In genomic region chr12:563899-564298, GRCh38 we compare ENCODE assay signal across 16 cellular contexts.
DNase-seq lines count a peak whose midpoint lies in the region; ATAC-seq and TF ChIP-seq lines count a peak whose summit lies in the region.
"Had no signal": no experiment of that assay in that cellular context is flagged by ENCODE, and none has a peak within 500 bp of the region (broad histone marks: within the 10 kb centered on the region; RNA-seq: fewer than 3 reads in every experiment).

No MANE protein-coding gene starts in this region.

- peak overlapping the region; percentile 97 for H3K27ac Mint-ChIP-seq in activated naive CD8-positive, alpha-beta T cell treated with anti-CD3 and anti-CD28 coated beads, Interleukin-2, amount 10 ng/mL, durations not matched to agents 7 days and 5 days
- H3K27ac Mint-ChIP-seq: mesothelial cell of epicardium, WTC11 had no signal

- peak overlapping the region; percentile 81 for H3K9ac ChIP-seq in Loucy (ENCODE audit: low read depth, low read length, poor library complexity, severe bottlenecking)

- peaks cover 19% of the 10 kb centered on the region; the same call in 1 of the 2 replicates for H3K79me2 ChIP-seq in Loucy (ENCODE audit: insufficient read depth, low read length)

- no peak for TF ChIP-seq CTCF in Loucy (conservative IDR thresholded peaks at IDR 0.05; ENCODE audit: low read length)
- no peak for TF ChIP-seq CTCF in spleen (IDR thresholded peaks at IDR 0.05 in 8 of 11, conservative IDR thresholded peaks at IDR 0.05 in 3 of 11)

- H3K9me3 ChIP-seq in Loucy (ENCODE audit: insufficient read depth, low read depth, low read length) (no peaks in the 10 kb centered on the region), spleen (no peaks in the 10 kb centered on the region)
- H3K9me3 ChIP-seq: SJSA1, tibial nerve had no signal

- H3K4me1 ChIP-seq in Loucy (ENCODE audit: insufficient read depth, low read length, poor library complexity, severe bottlenecking) (peaks cover 69% of the 10 kb centered on the region), spleen (peaks cover 11 to 61% (median 36%) of the 10 kb centered on the region in 6 donors)
- H3K4me1 ChIP-seq: SJSA1 had no signal

- H3K36me3 ChIP-seq in Loucy (ENCODE audit: insufficient read depth, low read length), result no peaks in the 10 kb centered on the region
- peaks cover 0 to 14% (median 0%) of the 10 kb centered on the region in 6 donors for H3K36me3 ChIP-seq in spleen
- H3K36me3 ChIP-seq: SJSA1 had no signal

- H3K9me2 ChIP-seq in Loucy (replicated peaks; ENCODE audit: low read depth, low read length), result no peaks in the 10 kb centered on the region

- H3K4me1 Mint-ChIP-seq in activated T-cell treated with anti-CD3 and anti-CD28 coated beads, Interleukin-2, amount 50 U/mL, for 4 hours (ENCODE audit: low read depth), result peaks cover 66% of the 10 kb centered on the region
- peaks cover 56% of the 10 kb centered on the region for H3K4me1 Mint-ChIP-seq in activated naive CD8-positive, alpha-beta T cell treated with anti-CD3 and anti-CD28 coated beads, Interleukin-2, amount 10 ng/mL, durations not matched to agents 7 days and 5 days
- H3K4me1 Mint-ChIP-seq: mesothelial cell of epicardium, WTC11 had no signal

- peaks cover 4% of the 10 kb centered on the region; the same call in 1 of the 2 replicates for H3F3A ChIP-seq in Loucy (ENCODE audit: low read depth)

- H3K27me3 ChIP-seq in Loucy (ENCODE audit: insufficient read depth, low read length, poor library complexity, severe bottlenecking) (no peaks in the 10 kb centered on the region), spleen (replicated peaks in 1 of 7) (peaks cover 0 to 7% (median 0%) of the 10 kb centered on the region in 7 donors)
- H3K27me3 ChIP-seq: tibial nerve had no signal

- peak overlapping the region; percentile 72 for H3K4me3 ChIP-seq in Loucy (ENCODE audit: low read length, poor library complexity, severe bottlenecking)
- H3K4me3 ChIP-seq in spleen, result peak overlapping the region in 1 of 8 donors; percentile 60
- H3K4me3 ChIP-seq: SJSA1 had no signal

- ATAC-seq in activated T-cell treated with anti-CD3 and anti-CD28 coated beads, Interleukin-2, amount 50 U/mL, for 4 hours, result peak; percentile 4 to 11
- peak; percentile 11 for ATAC-seq in activated naive CD8-positive, alpha-beta T cell treated with anti-CD3 and anti-CD28 coated beads, Interleukin-2, amount 10 ng/mL, durations not matched to agents 7 days and 5 days (ENCODE audit: low read depth)
- no peak for ATAC-seq in GM18505 (IDR thresholded peaks at IDR 0.05; ENCODE audit: unreplicated experiment)
- ATAC-seq: HCT116, WTC11 had no signal

- peak overlapping the region; percentile 32; the same call in 1 of the 2 replicates for H2AFZ ChIP-seq in Loucy (ENCODE audit: low read length)

- no peaks in the 10 kb centered on the region for H3K9me3 Mint-ChIP-seq in activated T-cell treated with anti-CD3 and anti-CD28 coated beads, Interleukin-2, amount 50 U/mL, for 4 hours
- no peaks in the 10 kb centered on the region for H3K9me3 Mint-ChIP-seq in activated naive CD8-positive, alpha-beta T cell treated with anti-CD3 and anti-CD28 coated beads, Interleukin-2, amount 10 ng/mL, durations not matched to agents 7 days and 5 days
- H3K9me3 Mint-ChIP-seq: mesothelial cell of epicardium, WTC11 had no signal

- no peak for DNase-seq in activated T-cell treated with anti-CD3 and anti-CD28 coated beads, Interleukin-2, amount 50 U/mL, for 4 hours
- DNase-seq in activated T-cell treated with anti-CD3 and anti-CD28 coated beads, Interleukin-2, amount 50 U/mL, for 1 hour, result no peak
- no peak for DNase-seq in activated naive CD8-positive, alpha-beta T cell treated with anti-CD3 and anti-CD28 coated beads, Interleukin-2, amount 10 ng/mL, durations not matched to agents 7 days and 5 days
- DNase-seq in spleen, result no peak
- no peak for DNase-seq in kidney glomerular epithelial cell (lab: John Stamatoyannopoulos, UW)
- no peak for DNase-seq in SKM-1 (lab: John Stamatoyannopoulos, UW; ENCODE audit: unreplicated experiment)
- DNase-seq: DMS153, NCI-H2081, NCI-H774 had no signal

- peak overlapping the region; percentile 38 to 89 (median 70) for H3K27ac ChIP-seq in spleen
- H3K27ac ChIP-seq: SJSA1 had no signal

- H4K20me1 ChIP-seq in Loucy (ENCODE audit: insufficient read depth, low read length, poor library complexity, severe bottlenecking), result no peaks in the 10 kb centered on the region

- POLR2A ChIA-PET in activated naive CD8-positive, alpha-beta T cell treated with anti-CD3 and anti-CD28 coated beads, Interleukin-2, amount 10 ng/mL, durations not matched to agents 7 days and 5 days (lab: Charles Lee), result interaction anchor here (0.9 to 1.8 kb wide), 7 partner anchors 8 to 385 kb away, joined by 3 to 6 read pairs (median 4); partner anchors contain the start of genes RAD52 and WNK1

- H3K27me3 Mint-ChIP-seq in activated T-cell treated with anti-CD3 and anti-CD28 coated beads, Interleukin-2, amount 50 U/mL, for 4 hours (ENCODE audit: low read depth), result no peaks in the 10 kb centered on the region
- H3K27me3 Mint-ChIP-seq in activated naive CD8-positive, alpha-beta T cell treated with anti-CD3 and anti-CD28 coated beads, Interleukin-2, amount 10 ng/mL, durations not matched to agents 7 days and 5 days, result no peaks in the 10 kb centered on the region

- H3K36me3 Mint-ChIP-seq in activated T-cell treated with anti-CD3 and anti-CD28 coated beads, Interleukin-2, amount 50 U/mL, for 4 hours (ENCODE audit: insufficient read depth), result no peaks in the 10 kb centered on the region
- H3K36me3 Mint-ChIP-seq in activated naive CD8-positive, alpha-beta T cell treated with anti-CD3 and anti-CD28 coated beads, Interleukin-2, amount 10 ng/mL, durations not matched to agents 7 days and 5 days, result peaks cover 8% of the 10 kb centered on the region
- H3K36me3 Mint-ChIP-seq: mesothelial cell of epicardium, WTC11 had no signal

- H3K4me3 Mint-ChIP-seq in activated T-cell treated with anti-CD3 and anti-CD28 coated beads, Interleukin-2, amount 50 U/mL, for 4 hours, result peak overlapping the region; percentile 78
- peak overlapping the region; percentile 86 for H3K4me3 Mint-ChIP-seq in activated naive CD8-positive, alpha-beta T cell treated with anti-CD3 and anti-CD28 coated beads, Interleukin-2, amount 10 ng/mL, durations not matched to agents 7 days and 5 days
- H3K4me3 Mint-ChIP-seq: mesothelial cell of epicardium, WTC11 had no signal

- TF ChIP-seq POLR2A in spleen (IDR thresholded peaks at IDR 0.05), result no peak
- no peak for TF ChIP-seq POLR2A in GM18505 (IDR thresholded peaks at IDR 0.05; ENCODE audit: borderline replicate concordance, extremely low read depth, insufficient read depth, insufficient read length)

- WGBS in spleen, 5 donors, result 33 to 49% (median 36%) methylated on average over 5 of the region's 5 CpGs

- intact Hi-C loops in spleen (cut with DNase I; ENCODE audit: low total_unique reads), result no loop called here

- H3K4me2 ChIP-seq in Loucy (ENCODE audit: low read depth, low read length, poor library complexity, severe bottlenecking), result peak overlapping the region; percentile 93
